In genomic region chr2:43228341-43228751, GRCh38 we compare ENCODE assay signal across 8 cellular contexts.
DNase-seq lines count a peak whose midpoint lies in the region; ATAC-seq and TF ChIP-seq lines count a peak whose summit lies in the region.

No MANE protein-coding gene starts in this region.

- H3K4me3 ChIP-seq in NT2/D1 (ENCODE audit: insufficient read length, low read depth): peak overlapping the region; percentile 82
- peak overlapping the region; percentile 69 to 85 for H3K4me3 ChIP-seq in duodenal mucosa (ENCODE audit: low read depth in 1 of 2, low read length in 2 of 2)
- peak overlapping the region; percentile 99 to 100 for H3K4me3 ChIP-seq in neutrophil (ENCODE audit: low read depth in 1 of 2, low read length in 1 of 2)

- H3K27ac ChIP-seq in duodenal mucosa (ENCODE audit: low read depth, low read length) (peak overlapping the region; percentile 99), neutrophil (peak overlapping the region; percentile 97)

- H3K27me3 ChIP-seq in NT2/D1 (ENCODE audit: insufficient read depth, insufficient read length) (no peaks in the 10 kb centered on the region), duodenal mucosa (ENCODE audit: control insufficient read depth in 1 of 2, insufficient read depth in 2 of 2, low read length in 2 of 2) (no peaks in the 10 kb centered on the region), neutrophil (no peaks in the 10 kb centered on the region)

- H3K4me1 ChIP-seq in NT2/D1 (ENCODE audit: insufficient read depth, insufficient read length) (peaks cover 8% of the 10 kb centered on the region), duodenal mucosa (ENCODE audit: control insufficient read depth in 1 of 2, insufficient read depth in 2 of 2, low read length in 2 of 2) (peaks cover 19 to 26% of the 10 kb centered on the region in 2 donors), neutrophil (ENCODE audit: control insufficient read depth in 1 of 2, insufficient read depth in 1 of 2, low read depth in 1 of 2, low read length in 1 of 2) (peaks cover 62 to 64% of the 10 kb centered on the region in 2 experiments)

- TF ChIP-seq CTCF in neutrophil (IDR thresholded peaks at IDR 0.05): no peak

- H3K9me3 ChIP-seq in NT2/D1 (ENCODE audit: insufficient read depth, low read length) (no peaks in the 10 kb centered on the region), duodenal mucosa (ENCODE audit: control insufficient read depth in 1 of 2, low read length in 2 of 2) (no peaks in the 10 kb centered on the region), neutrophil (peaks cover 5% of the 10 kb centered on the region)

- peaks cover 38% of the 10 kb centered on the region for H3K36me3 ChIP-seq in NT2/D1 (ENCODE audit: insufficient read depth, insufficient read length, low read length)
- peaks cover 17 to 31% of the 10 kb centered on the region in 2 donors for H3K36me3 ChIP-seq in duodenal mucosa (ENCODE audit: control insufficient read depth in 1 of 2, insufficient read depth in 2 of 2, low read length in 2 of 2)
- H3K36me3 ChIP-seq in neutrophil: peaks cover 27% of the 10 kb centered on the region

- DNase-seq in CD1c-positive myeloid dendritic cell (ENCODE audit: extremely low spot score): peak; percentile 17
- no peak for DNase-seq in NT2/D1 (ENCODE audit: low read depth, low spot score)
- DNase-seq in NCI-H1694 (lab: John Stamatoyannopoulos, UW): no peak
- DNase-seq in activated CD4-positive, CD25-positive, alpha-beta regulatory T cell (lab: John Stamatoyannopoulos, UW): no peak
- no peak for DNase-seq in cerebellar cortex (ENCODE audit: low spot score)

- ATAC-seq in HG02798 (IDR thresholded peaks at IDR 0.05; ENCODE audit: poor library complexity, unreplicated experiment): no peak

- H3K9ac ChIP-seq in NT2/D1 (ENCODE audit: insufficient read length, low read depth) (no peak overlapping the region), duodenal mucosa (ENCODE audit: low read depth in 1 of 2, low read length in 2 of 2) (peak overlapping the region; percentile 49 to 87)
